8 cellular contexts compared by ENCODE assay signal in genomic region chr3:48656061-48656840, GRCh38. TPM values are rescaled to one million over a fixed set of nuclear protein-coding genes. Genes with fewer than 3 reads are reported as not detected.
DNase-seq lines count a peak whose midpoint lies in the region; ATAC-seq and TF ChIP-seq lines count a peak whose summit lies in the region.

No MANE protein-coding gene starts in this region.

- TF ChIP-seq CTCF in right atrium auricular region (IDR thresholded peaks at IDR 0.05) (peak; percentile 49 to 82), retinal pigment epithelial cell (conservative IDR thresholded peaks at IDR 0.05; ENCODE audit: low read depth, low read length) (peak; percentile 60)

- no peak overlapping the region for H3K9ac ChIP-seq in SK-N-MC (ENCODE audit: insufficient read length)

- no peaks in the 10 kb centered on the region for H3K27me3 ChIP-seq in right atrium auricular region

- DNase-seq in ELR (ENCODE audit: low read depth) = peak; percentile 74
- no peak for DNase-seq in SK-N-MC (ENCODE audit: low read depth, low spot score)
- DNase-seq in activated naive CD8-positive, alpha-beta T cell treated with anti-CD3 and anti-CD28 coated beads, Interleukin-2, amount 50 U/mL, for 16 hours (ENCODE audit: low read depth, low spot score) = peak; percentile 63
- DNase-seq in right atrium auricular region (ENCODE audit: low spot score) = peak; percentile 77
- DNase-seq in retinal pigment epithelial cell (ENCODE audit: low read depth) = no peak
- no peak for DNase-seq in NCI-H526 (lab: John Stamatoyannopoulos, UW)
- no peak for DNase-seq in COLO668 (lab: John Stamatoyannopoulos, UW; ENCODE audit: unreplicated experiment)

- ATAC-seq in HG02623 (IDR thresholded peaks at IDR 0.05; ENCODE audit: unreplicated experiment) = peak; percentile 54

- H3K36me3 ChIP-seq in SK-N-MC (ENCODE audit: insufficient read depth, low read length) = no peaks in the 10 kb centered on the region
- no peaks in the 10 kb centered on the region for H3K36me3 ChIP-seq in right atrium auricular region

- H3K9me3 ChIP-seq in SK-N-MC (ENCODE audit: low read depth, low read length) (no peaks in the 10 kb centered on the region), right atrium auricular region (no peaks in the 10 kb centered on the region)

- H3K27ac ChIP-seq in SK-N-MC = no peak overlapping the region
- peak overlapping the region; percentile 68 to 70 for H3K27ac ChIP-seq in right atrium auricular region

- H3K4me3 ChIP-seq in SK-N-MC (peak overlapping the region; percentile 73), right atrium auricular region (peak overlapping the region; percentile 46 to 69), retinal pigment epithelial cell (ENCODE audit: low read length) (peak overlapping the region; percentile 36)

- H3K4me1 ChIP-seq in right atrium auricular region = peaks cover 0 to 26% of the 10 kb centered on the region in 2 donors

RNA-seq across cellular contexts. Expression of gene CELSR3, which starts 6.4 kb away (rescaled TPM):
- total RNA-seq in right atrium auricular region = under 1 TPM; 0.11 to 0.59 TPM

RNA-seq across cellular contexts. Expression of gene SLC26A6, which starts 21.0 kb away (rescaled TPM):
- 10 to 100 TPM in 1 of 2 donors, 1 to 10 TPM in 1; 9.6 to 10.1 TPM for total RNA-seq in right atrium auricular region

RNA-seq across cellular contexts. Expression of gene NCKIPSD, which starts 29.5 kb away (rescaled TPM):
- 10 to 100 TPM; 51.7 to 97.7 TPM for total RNA-seq in right atrium auricular region

RNA-seq across cellular contexts. Expression of gene TMEM89, which starts 34.7 kb away (rescaled TPM):
- not detected for total RNA-seq in right atrium auricular region

RNA-seq across cellular contexts. Expression of gene UQCRC1, which starts 46.8 kb away (rescaled TPM):
- total RNA-seq in right atrium auricular region = 100 to 1,000 TPM; 847 to 948 TPM

Comparison
In these comparisons a context has a peak if more than half of its experiments do, and no peak if none do; other contexts are left out.
1. DNase-seq: peak in ELR (single experiment), activated naive CD8-positive, alpha-beta T cell treated with anti-CD3 and anti-CD28 coated beads, Interleukin-2, amount 50 U/mL, for 16 hours (single experiment) and right atrium auricular region (single experiment); none in SK-N-MC (single experiment), retinal pigment epithelial cell (single experiment), NCI-H526 (0 of 2) and COLO668 (single experiment).
2. Peak in every context shown above with its lines, with median percentiles within 50 percentile points of each other: H3K4me3 ChIP-seq.